ENCODE assay signal across 23 cellular contexts in the genomic region with DNA sequence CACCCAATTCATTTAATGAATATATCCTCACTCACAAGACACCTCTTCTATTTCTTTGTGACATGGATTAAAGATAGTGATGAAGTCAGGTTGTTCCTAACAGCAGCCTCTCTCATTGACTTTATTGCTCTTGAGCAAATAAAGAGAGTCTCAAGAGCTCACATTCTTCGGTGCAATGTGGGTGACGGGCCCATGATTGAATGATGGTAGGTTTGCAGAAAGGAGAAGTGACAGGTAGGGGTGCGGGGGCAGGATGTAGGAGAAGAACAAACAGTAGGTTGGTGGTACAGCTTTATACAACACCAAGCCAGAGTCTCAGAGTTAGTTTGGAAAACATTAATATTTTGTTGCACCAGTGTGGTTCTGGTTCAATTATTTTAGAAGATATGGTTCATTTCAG.
"Had no signal": no experiment of that assay in that cellular context is flagged by ENCODE, and none has a peak within 500 bp of the region (broad histone marks: within the 10 kb centered on the region; RNA-seq: fewer than 3 reads in every experiment).

No MANE protein-coding gene starts in this region.

- H3K4me3 Mint-ChIP-seq: T-cell had no signal

- H3K27me3 Mint-ChIP-seq: T-cell had no signal

- H3K9me3 ChIP-seq: SJSA1 had no signal

- DNase-seq: KBM-7, MV-4-11, NCI-H1048, NCI-H1105, NCI-H1436 treated with DMSO at 0.1 percent for 48 hours, NCI-H1694, NCI-H2029, NCI-H2081 treated with DMSO at 0.1 percent for 48 hours, NCI-H2171, NCI-H226, NCI-H446, NCI-H510A, NCI-H524 treated with DMSO at 0.1 percent for 48 hours, NCI-H69, NCI-H774, Right ventricle myocardium superior, RPMI8226, SIG-M5, SW 1271, T-cell had no signal

- H3K27me3 ChIP-seq: SJSA1 had no signal

- H3K4me1 Mint-ChIP-seq: T-cell had no signal

- H3K36me3 Mint-ChIP-seq: T-cell had no signal

- H3K27ac ChIP-seq: HL-60, SJSA1, SK-N-MC had no signal

- H3K4me3 ChIP-seq: SJSA1, SK-N-MC had no signal

- H3K27ac Mint-ChIP-seq: T-cell had no signal

- H3K9me3 Mint-ChIP-seq: T-cell had no signal
